In the genomic region with DNA sequence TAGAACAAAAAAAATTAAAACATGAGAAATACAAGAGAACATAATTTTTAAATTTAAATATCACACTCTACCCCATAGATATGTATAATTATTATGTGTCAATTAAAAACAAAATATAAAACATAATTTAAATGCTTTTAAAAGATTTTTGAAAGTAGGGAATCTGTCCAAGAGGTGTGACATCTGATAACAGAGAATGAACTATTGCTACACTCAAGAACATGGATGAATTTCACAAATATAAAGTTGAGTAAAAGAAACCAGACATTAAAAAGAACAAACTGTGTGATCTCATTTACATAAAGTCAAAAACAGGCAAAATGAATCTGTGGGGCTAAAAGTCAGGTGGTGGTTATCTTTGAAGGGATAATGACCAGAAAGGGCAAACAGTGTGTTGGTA, we compare ENCODE assay signal across 26 cellular contexts.
"Had no signal": no experiment of that assay in that cellular context is flagged by ENCODE, and none has a peak within 500 bp of the region (broad histone marks: within the 10 kb centered on the region; RNA-seq: fewer than 3 reads in every experiment).

No MANE protein-coding gene starts in this region.

- H3K27ac ChIP-seq: colonic mucosa, esophagus muscularis mucosa, foreskin keratinocyte, heart right ventricle, lower lobe of right lung, ovary, suprapubic skin, transverse colon, vagina had no signal

- H3K4me1 ChIP-seq: colonic mucosa, suprapubic skin had no signal

- H3K27me3 ChIP-seq: colonic mucosa, esophagus muscularis mucosa, foreskin keratinocyte, ovary, suprapubic skin, transverse colon, vagina had no signal

- H3K9me3 ChIP-seq: colonic mucosa, lower lobe of right lung, ovary, vagina had no signal

- ATAC-seq: foreskin keratinocyte; heart right ventricle; left ventricle myocardium superior; lower lobe of right lung; naive thymus-derived CD8-positive, alpha-beta T cell; sciatic nerve; stimulated activated naive CD8-positive, alpha-beta T cell treated with anti-CD3 and anti-CD28 coated beads, Interleukin-15, amount 100 ng/mL, for 72 hours had no signal

- H3K4me3 ChIP-seq: colonic mucosa, esophagus muscularis mucosa, heart right ventricle, lower lobe of right lung, ovary, smooth muscle cell, suprapubic skin, transverse colon, vagina had no signal

- FAIRE-seq: endothelial cell of umbilical vein had no signal

- H3K4me2 ChIP-seq: smooth muscle cell had no signal

- H3K36me3 ChIP-seq: colonic mucosa, esophagus muscularis mucosa, heart right ventricle, lower lobe of right lung, ovary, suprapubic skin, transverse colon, vagina had no signal

- DNase-seq: colonic mucosa; effector CD8-positive, alpha-beta T cell; endodermal cell; foreskin keratinocyte; glutamatergic neuron; heart right ventricle; hippocampal formation; islet precursor cell; left ventricle myocardium superior; lower lobe of right lung; naive thymus-derived CD8-positive, alpha-beta T cell; occipital lobe; ovary; stimulated activated CD4-positive, alpha-beta T cell treated with anti-CD3 and anti-CD28 coated beads, Interleukin-12 subunit alpha, Interleukin-12 subunit beta, amount 100 ng/mL, for 4 hours; stimulated activated CD4-positive, alpha-beta T cell treated with anti-CD3 and anti-CD28 coated beads, Interleukin-1b, Interleukin-23, amount 100 ng/mL, for 48 hours; stimulated activated CD4-positive, alpha-beta T cell treated with anti-CD3 and anti-CD28 coated beads, Interleukin-4, amount 100 ng/mL, for 1 hour; stimulated activated CD8-positive, alpha-beta memory T cell treated with anti-CD3 and anti-CD28 coated beads, Interleukin-4, amount 100 ng/mL, for 48 hours; stimulated activated naive CD4-positive, alpha-beta T cell; stimulated activated naive CD8-positive, alpha-beta T cell treated with anti-CD3 and anti-CD28 coated beads, Interleukin-15, amount 100 ng/mL, for 72 hours; transverse colon had no signal
